In the genomic region with DNA sequence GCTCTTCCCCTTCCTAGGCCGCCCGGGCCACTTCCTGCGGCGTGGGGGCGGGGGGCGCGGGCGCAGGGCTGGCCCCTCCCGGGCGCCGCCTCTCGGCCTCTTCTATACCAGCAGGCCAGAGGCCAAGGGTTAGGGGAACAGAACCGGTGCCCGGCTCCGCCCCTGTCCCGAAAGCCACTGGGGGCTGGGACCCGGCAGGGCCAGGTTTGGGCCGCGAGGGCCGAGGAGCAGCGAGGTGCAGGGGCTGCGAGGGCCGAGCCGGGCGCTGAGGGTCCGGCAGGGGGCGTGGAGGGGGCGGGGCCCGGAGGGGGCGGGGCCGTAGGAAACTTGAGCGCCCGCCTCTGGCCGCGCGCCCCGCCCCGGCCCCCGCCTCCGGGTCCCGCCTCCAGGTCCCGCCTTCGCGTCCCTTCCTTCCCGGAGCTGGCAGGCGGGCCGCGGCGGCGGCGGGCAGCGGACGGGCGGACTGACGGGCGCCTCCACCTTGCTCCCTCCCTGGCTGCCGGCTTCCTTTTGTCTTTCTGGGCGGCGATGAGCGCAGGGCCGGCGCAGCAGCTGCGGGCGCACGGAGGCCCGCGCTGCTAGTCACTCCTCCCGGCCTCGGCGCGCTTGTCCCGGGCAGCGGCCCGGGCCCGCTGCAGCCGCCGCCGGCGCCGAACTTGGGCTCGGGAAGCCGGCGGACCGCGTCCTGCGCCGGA, we compare ENCODE assay signal across 1 cellular context.
TF ChIP-seq lines count a peak whose summit lies in the region.

A gene (plus strand): TSS at position 426 of the 695 bp plus-strand sequence. CDS start 116,854 bp downstream, outside the sequence.

TF ChIP-seq in K562, 482 proteins besides CTCF, POLR2A, EP300 and RAD21 (continued from another document and continues in another):
- TF ChIP-seq, protein P1, sequence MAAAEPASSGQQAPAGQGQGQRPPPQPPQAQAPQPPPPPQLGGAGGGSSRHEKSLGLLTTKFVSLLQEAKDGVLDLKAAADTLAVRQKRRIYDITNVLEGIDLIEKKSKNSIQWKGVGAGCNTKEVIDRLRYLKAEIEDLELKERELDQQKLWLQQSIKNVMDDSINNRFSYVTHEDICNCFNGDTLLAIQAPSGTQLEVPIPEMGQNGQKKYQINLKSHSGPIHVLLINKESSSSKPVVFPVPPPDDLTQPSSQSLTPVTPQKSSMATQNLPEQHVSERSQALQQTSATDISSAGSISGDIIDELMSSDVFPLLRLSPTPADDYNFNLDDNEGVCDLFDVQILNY (CRISPR knock-in tag; IDR thresholded peaks at IDR 0.05), result no peak
- TF ChIP-seq, protein P2, sequence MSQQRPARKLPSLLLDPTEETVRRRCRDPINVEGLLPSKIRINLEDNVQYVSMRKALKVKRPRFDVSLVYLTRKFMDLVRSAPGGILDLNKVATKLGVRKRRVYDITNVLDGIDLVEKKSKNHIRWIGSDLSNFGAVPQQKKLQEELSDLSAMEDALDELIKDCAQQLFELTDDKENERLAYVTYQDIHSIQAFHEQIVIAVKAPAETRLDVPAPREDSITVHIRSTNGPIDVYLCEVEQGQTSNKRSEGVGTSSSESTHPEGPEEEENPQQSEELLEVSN (IDR thresholded peaks at IDR 0.05; ENCODE audit: borderline replicate concordance in 1 of 2, extremely low read depth in 1 of 2, insufficient read depth in 1 of 2, insufficient read length in 1 of 2, low read depth in 1 of 2, low read length in 1 of 2, poor library complexity in 1 of 2, severe bottlenecking in 1 of 2), result peak in 1 of 2 experiments; percentile 76
- TF ChIP-seq CAMTA2 (CRISPR knock-in tag; conservative IDR thresholded peaks at IDR 0.05) (no peak), PRMT5 (CRISPR knock-in tag; IDR thresholded peaks at IDR 0.05) (no peak), FOS (IDR thresholded peaks at IDR 0.05; ENCODE audit: extremely low read depth, insufficient read length) (no peak), PRPF4 (IDR thresholded peaks at IDR 0.05; ENCODE audit: insufficient read depth, low read depth, low read length, poor library complexity, severe bottlenecking) (no peak), IFI16 (CRISPR knock-in tag; IDR thresholded peaks at IDR 0.05) (no peak), ZFPM2 (CRISPR knock-in tag; IDR thresholded peaks at IDR 0.05) (no peak), ETS2 (tag; IDR thresholded peaks at IDR 0.05; ENCODE audit: borderline replicate concordance, poor library complexity, severe bottlenecking) (peak; percentile 21), ZNF23 (CRISPR knock-in tag; IDR thresholded peaks at IDR 0.05) (no peak), SREBF1 (IDR thresholded peaks at IDR 0.05; ENCODE audit: borderline replicate concordance, low read depth, low read length) (no peak), ELF2 (CRISPR knock-in tag; IDR thresholded peaks at IDR 0.05) (no peak), ZNF77 (CRISPR knock-in tag; IDR thresholded peaks at IDR 0.05) (no peak), POLR2H (tag; IDR thresholded peaks at IDR 0.05; ENCODE audit: low read depth) (no peak), GTF2F1 (IDR thresholded peaks at IDR 0.05; ENCODE audit: low read depth, low read length) (no peak), ZC3H11A (IDR thresholded peaks at IDR 0.05; ENCODE audit: low read depth, low read length) (no peak), CHD1 (IDR thresholded peaks at IDR 0.05; ENCODE audit: low read length) (no peak), MYBL2 (IDR thresholded peaks at IDR 0.05; ENCODE audit: low read depth) (no peak), MYBL2 (CRISPR knock-in tag; IDR thresholded peaks at IDR 0.05; ENCODE audit: borderline replicate concordance) (no peak), HNRNPL (IDR thresholded peaks at IDR 0.05; ENCODE audit: low read depth, low read length) (peak; percentile 55; the same call in 1 of the 2 replicates), ZNF212 (CRISPR knock-in tag; IDR thresholded peaks at IDR 0.05) (no peak), ZNF347 (CRISPR knock-in tag; IDR thresholded peaks at IDR 0.05; ENCODE audit: low read depth) (no peak), CBX8 (IDR thresholded peaks at IDR 0.05; ENCODE audit: borderline replicate concordance, extremely low read depth, low read depth, low read length, poor library complexity, severe bottlenecking) (no peak), ZBTB8A (IDR thresholded peaks at IDR 0.05; ENCODE audit: partially characterized antibody) (no peak), KLF10 (CRISPR knock-in tag; IDR thresholded peaks at IDR 0.05) (no peak)
- TF ChIP-seq, protein P3, sequence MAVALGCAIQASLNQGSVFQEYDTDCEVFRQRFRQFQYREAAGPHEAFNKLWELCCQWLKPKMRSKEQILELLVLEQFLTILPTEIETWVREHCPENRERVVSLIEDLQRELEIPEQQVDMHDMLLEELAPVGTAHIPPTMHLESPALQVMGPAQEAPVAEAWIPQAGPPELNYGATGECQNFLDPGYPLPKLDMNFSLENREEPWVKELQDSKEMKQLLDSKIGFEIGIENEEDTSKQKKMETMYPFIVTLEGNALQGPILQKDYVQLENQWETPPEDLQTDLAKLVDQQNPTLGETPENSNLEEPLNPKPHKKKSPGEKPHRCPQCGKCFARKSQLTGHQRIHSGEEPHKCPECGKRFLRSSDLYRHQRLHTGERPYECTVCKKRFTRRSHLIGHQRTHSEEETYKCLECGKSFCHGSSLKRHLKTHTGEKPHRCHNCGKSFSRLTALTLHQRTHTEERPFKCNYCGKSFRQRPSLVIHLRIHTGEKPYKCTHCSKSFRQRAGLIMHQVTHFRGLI (CRISPR knock-in tag; IDR thresholded peaks at IDR 0.05), result no peak
- TF ChIP-seq, protein P4, sequence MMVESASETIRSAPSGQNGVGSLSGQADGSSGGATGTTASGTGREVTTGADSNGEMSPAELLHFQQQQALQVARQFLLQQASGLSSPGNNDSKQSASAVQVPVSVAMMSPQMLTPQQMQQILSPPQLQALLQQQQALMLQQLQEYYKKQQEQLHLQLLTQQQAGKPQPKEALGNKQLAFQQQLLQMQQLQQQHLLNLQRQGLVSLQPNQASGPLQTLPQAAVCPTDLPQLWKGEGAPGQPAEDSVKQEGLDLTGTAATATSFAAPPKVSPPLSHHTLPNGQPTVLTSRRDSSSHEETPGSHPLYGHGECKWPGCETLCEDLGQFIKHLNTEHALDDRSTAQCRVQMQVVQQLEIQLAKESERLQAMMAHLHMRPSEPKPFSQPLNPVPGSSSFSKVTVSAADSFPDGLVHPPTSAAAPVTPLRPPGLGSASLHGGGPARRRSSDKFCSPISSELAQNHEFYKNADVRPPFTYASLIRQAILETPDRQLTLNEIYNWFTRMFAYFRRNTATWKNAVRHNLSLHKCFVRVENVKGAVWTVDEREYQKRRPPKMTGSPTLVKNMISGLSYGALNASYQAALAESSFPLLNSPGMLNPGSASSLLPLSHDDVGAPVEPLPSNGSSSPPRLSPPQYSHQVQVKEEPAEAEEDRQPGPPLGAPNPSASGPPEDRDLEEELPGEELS (CRISPR knock-in tag; IDR thresholded peaks at IDR 0.05; ENCODE audit: borderline replicate concordance), result no peak
- TF ChIP-seq, protein P5, sequence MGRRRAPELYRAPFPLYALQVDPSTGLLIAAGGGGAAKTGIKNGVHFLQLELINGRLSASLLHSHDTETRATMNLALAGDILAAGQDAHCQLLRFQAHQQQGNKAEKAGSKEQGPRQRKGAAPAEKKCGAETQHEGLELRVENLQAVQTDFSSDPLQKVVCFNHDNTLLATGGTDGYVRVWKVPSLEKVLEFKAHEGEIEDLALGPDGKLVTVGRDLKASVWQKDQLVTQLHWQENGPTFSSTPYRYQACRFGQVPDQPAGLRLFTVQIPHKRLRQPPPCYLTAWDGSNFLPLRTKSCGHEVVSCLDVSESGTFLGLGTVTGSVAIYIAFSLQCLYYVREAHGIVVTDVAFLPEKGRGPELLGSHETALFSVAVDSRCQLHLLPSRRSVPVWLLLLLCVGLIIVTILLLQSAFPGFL (CRISPR knock-in tag; IDR thresholded peaks at IDR 0.05), result no peak
- TF ChIP-seq, protein P6, sequence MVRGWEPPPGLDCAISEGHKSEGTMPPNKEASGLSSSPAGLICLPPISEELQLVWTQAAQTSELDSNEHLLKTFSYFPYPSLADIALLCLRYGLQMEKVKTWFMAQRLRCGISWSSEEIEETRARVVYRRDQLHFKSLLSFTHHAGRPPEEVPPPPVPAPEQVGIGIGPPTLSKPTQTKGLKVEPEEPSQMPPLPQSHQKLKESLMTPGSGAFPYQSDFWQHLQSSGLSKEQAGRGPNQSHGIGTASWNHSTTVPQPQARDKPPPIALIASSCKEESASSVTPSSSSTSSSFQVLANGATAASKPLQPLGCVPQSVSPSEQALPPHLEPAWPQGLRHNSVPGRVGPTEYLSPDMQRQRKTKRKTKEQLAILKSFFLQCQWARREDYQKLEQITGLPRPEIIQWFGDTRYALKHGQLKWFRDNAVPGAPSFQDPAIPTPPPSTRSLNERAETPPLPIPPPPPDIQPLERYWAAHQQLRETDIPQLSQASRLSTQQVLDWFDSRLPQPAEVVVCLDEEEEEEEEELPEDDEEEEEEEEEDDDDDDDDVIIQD (CRISPR knock-in tag; IDR thresholded peaks at IDR 0.05), result no peak
- TF ChIP-seq, protein P7, sequence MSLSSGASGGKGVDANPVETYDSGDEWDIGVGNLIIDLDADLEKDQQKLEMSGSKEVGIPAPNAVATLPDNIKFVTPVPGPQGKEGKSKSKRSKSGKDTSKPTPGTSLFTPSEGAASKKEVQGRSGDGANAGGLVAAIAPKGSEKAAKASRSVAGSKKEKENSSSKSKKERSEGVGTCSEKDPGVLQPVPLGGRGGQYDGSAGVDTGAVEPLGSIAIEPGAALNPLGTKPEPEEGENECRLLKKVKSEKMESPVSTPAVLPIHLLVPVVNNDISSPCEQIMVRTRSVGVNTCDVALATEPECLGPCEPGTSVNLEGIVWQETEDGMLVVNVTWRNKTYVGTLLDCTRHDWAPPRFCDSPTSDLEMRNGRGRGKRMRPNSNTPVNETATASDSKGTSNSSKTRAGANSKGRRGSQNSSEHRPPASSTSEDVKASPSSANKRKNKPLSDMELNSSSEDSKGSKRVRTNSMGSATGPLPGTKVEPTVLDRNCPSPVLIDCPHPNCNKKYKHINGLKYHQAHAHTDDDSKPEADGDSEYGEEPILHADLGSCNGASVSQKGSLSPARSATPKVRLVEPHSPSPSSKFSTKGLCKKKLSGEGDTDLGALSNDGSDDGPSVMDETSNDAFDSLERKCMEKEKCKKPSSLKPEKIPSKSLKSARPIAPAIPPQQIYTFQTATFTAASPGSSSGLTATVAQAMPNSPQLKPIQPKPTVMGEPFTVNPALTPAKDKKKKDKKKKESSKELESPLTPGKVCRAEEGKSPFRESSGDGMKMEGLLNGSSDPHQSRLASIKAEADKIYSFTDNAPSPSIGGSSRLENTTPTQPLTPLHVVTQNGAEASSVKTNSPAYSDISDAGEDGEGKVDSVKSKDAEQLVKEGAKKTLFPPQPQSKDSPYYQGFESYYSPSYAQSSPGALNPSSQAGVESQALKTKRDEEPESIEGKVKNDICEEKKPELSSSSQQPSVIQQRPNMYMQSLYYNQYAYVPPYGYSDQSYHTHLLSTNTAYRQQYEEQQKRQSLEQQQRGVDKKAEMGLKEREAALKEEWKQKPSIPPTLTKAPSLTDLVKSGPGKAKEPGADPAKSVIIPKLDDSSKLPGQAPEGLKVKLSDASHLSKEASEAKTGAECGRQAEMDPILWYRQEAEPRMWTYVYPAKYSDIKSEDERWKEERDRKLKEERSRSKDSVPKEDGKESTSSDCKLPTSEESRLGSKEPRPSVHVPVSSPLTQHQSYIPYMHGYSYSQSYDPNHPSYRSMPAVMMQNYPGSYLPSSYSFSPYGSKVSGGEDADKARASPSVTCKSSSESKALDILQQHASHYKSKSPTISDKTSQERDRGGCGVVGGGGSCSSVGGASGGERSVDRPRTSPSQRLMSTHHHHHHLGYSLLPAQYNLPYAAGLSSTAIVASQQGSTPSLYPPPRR (CRISPR knock-in tag; IDR thresholded peaks at IDR 0.05; ENCODE audit: borderline replicate concordance), result no peak
- TF ChIP-seq, protein P8, sequence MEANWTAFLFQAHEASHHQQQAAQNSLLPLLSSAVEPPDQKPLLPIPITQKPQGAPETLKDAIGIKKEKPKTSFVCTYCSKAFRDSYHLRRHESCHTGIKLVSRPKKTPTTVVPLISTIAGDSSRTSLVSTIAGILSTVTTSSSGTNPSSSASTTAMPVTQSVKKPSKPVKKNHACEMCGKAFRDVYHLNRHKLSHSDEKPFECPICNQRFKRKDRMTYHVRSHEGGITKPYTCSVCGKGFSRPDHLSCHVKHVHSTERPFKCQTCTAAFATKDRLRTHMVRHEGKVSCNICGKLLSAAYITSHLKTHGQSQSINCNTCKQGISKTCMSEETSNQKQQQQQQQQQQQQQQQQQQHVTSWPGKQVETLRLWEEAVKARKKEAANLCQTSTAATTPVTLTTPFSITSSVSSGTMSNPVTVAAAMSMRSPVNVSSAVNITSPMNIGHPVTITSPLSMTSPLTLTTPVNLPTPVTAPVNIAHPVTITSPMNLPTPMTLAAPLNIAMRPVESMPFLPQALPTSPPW (CRISPR knock-in tag; IDR thresholded peaks at IDR 0.05), result peak; percentile 97
- TF ChIP-seq, protein P9, sequence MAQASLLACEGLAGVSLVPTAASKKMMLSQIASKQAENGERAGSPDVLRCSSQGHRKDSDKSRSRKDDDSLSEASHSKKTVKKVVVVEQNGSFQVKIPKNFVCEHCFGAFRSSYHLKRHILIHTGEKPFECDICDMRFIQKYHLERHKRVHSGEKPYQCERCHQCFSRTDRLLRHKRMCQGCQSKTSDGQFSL (CRISPR knock-in tag; IDR thresholded peaks at IDR 0.05), result no peak
- TF ChIP-seq, protein P9 (tag; IDR thresholded peaks at IDR 0.05), result no peak
- TF ChIP-seq, protein P10, sequence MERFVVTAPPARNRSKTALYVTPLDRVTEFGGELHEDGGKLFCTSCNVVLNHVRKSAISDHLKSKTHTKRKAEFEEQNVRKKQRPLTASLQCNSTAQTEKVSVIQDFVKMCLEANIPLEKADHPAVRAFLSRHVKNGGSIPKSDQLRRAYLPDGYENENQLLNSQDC (CRISPR knock-in tag; IDR thresholded peaks at IDR 0.05), result no peak
- TF ChIP-seq, protein P11, sequence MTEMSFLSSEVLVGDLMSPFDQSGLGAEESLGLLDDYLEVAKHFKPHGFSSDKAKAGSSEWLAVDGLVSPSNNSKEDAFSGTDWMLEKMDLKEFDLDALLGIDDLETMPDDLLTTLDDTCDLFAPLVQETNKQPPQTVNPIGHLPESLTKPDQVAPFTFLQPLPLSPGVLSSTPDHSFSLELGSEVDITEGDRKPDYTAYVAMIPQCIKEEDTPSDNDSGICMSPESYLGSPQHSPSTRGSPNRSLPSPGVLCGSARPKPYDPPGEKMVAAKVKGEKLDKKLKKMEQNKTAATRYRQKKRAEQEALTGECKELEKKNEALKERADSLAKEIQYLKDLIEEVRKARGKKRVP (CRISPR knock-in tag; IDR thresholded peaks at IDR 0.05), result no peak
